Comparison of ENCODE assay signal across 8 cellular contexts in genomic region chr19:41997121-41997850, GRCh38. TPM values are rescaled to one million over a fixed set of nuclear protein-coding genes. Genes with fewer than 3 reads are reported as not detected.
DNase-seq lines count a peak whose midpoint lies in the region; ATAC-seq and TF ChIP-seq lines count a peak whose summit lies in the region.

No MANE protein-coding gene starts in this region.

- H3K9me3 Mint-ChIP-seq in nephron progenitor cell: no peaks in the 10 kb centered on the region

- ATAC-seq in GM21390 (IDR thresholded peaks at IDR 0.05; ENCODE audit: unreplicated experiment): no peak

- no peak overlapping the region for H3K27ac Mint-ChIP-seq in nephron progenitor cell

- DNase-seq in Daoy (ENCODE audit: low read depth) (peak; percentile 75), LoVo (ENCODE audit: low spot score) (peak; percentile 53), fibroblast of lung (ENCODE audit: low read depth in 2 of 2) (peak; percentile 27 to 29), nephron progenitor cell (peak; percentile 89), ascending aorta (ENCODE audit: low spot score in 2 of 2) (no peak), GDM1 (lab: John Stamatoyannopoulos, UW) (no peak)
- peak in 2 of 3 experiments; percentile 18 to 34 for DNase-seq in activated CD8-positive, alpha-beta memory T cell treated with anti-CD3 and anti-CD28 coated beads for 48 hours (ENCODE audit: low read depth in 2 of 3, low spot score in 2 of 3)

- peak overlapping the region; percentile 60 for H3K4me3 Mint-ChIP-seq in nephron progenitor cell

- H3K79me2 ChIP-seq in fibroblast of lung (ENCODE audit: control insufficient read depth, insufficient read depth, low read length): no peaks in the 10 kb centered on the region

- H3K27me3 ChIP-seq in fibroblast of lung (ENCODE audit: control insufficient read depth, insufficient read depth, low read length) (peaks cover 37% of the 10 kb centered on the region), ascending aorta (peaks cover 12% of the 10 kb centered on the region)

- peaks cover 31% of the 10 kb centered on the region for H3K4me1 Mint-ChIP-seq in nephron progenitor cell

- H3K4me1 ChIP-seq in fibroblast of lung (ENCODE audit: control insufficient read depth, extremely low read depth, insufficient read depth, low read length) (no peaks in the 10 kb centered on the region), ascending aorta (peaks cover 0 to 6% of the 10 kb centered on the region in 2 donors)

- no peak overlapping the region for H2AFZ ChIP-seq in fibroblast of lung (ENCODE audit: low read length)

- no peaks in the 10 kb centered on the region for H4K20me1 ChIP-seq in fibroblast of lung (ENCODE audit: control insufficient read depth, extremely low read depth, insufficient read depth, low read length)

- H3K27me3 Mint-ChIP-seq in nephron progenitor cell (ENCODE audit: low read depth, poor library complexity): peaks cover 93% of the 10 kb centered on the region

- H3K9me3 ChIP-seq in fibroblast of lung (ENCODE audit: control insufficient read depth, insufficient read depth, low read depth, low read length) (no peaks in the 10 kb centered on the region), ascending aorta (no peaks in the 10 kb centered on the region)

- intact Hi-C loops in ascending aorta (cut with DNase I): no loop called here

- H3K4me2 ChIP-seq in fibroblast of lung (ENCODE audit: extremely low read depth, insufficient read depth, low read length): no peak overlapping the region

- no peaks in the 10 kb centered on the region for H3K36me3 Mint-ChIP-seq in nephron progenitor cell (ENCODE audit: low read depth)

- H3K27ac ChIP-seq in fibroblast of lung (ENCODE audit: insufficient read depth, low read length) (no peak overlapping the region), ascending aorta (no peak overlapping the region)

- H3K4me3 ChIP-seq in fibroblast of lung (replicated peaks in 1 of 4; ENCODE audit: control extremely low read depth in 1 of 4, insufficient read depth in 1 of 4, low read depth in 3 of 4, low read length in 4 of 4) (no peak overlapping the region), ascending aorta (no peak overlapping the region)

- H3K9ac ChIP-seq in fibroblast of lung (ENCODE audit: insufficient read depth, low read length): no peak overlapping the region

- TF ChIP-seq CTCF in fibroblast of lung (conservative IDR thresholded peaks at IDR 0.05 in 1 of 2, IDR thresholded peaks at IDR 0.05 in 1 of 2; ENCODE audit: low read depth in 1 of 2, low read length in 2 of 2): no peak
- no peak for TF ChIP-seq CTCF in nephron progenitor cell (IDR thresholded peaks at IDR 0.05)
- TF ChIP-seq CTCF in ascending aorta (IDR thresholded peaks at IDR 0.05): no peak

- no peaks in the 10 kb centered on the region for H3K36me3 ChIP-seq in fibroblast of lung (ENCODE audit: control insufficient read depth, insufficient read depth, low read length)
- no peaks in the 10 kb centered on the region for H3K36me3 ChIP-seq in ascending aorta

RNA-seq across cellular contexts. Expression of gene ATP1A3, which starts 3.3 kb away (rescaled TPM):
- 0.97 and 1.6 TPM in 2 replicates for total RNA-seq in Daoy (2014; rRNA removed; shearing (Covaris generic))
- total RNA-seq in fibroblast of lung (under 0.01 and 0.17 TPM in 2 replicates), ascending aorta (1.1 TPM)
- 0.05 TPM in 1 of 2 replicates, not detected in the other for polyA plus RNA-seq in fibroblast of lung
- polyA plus RNA-seq in fibroblast of lung (2012): 0.16 and 0.20 TPM in 2 replicates
- 0.59 and 1.1 TPM in 2 replicates for polyA minus RNA-seq in fibroblast of lung (ENCODE audit: low replicate concordance)

RNA-seq across cellular contexts. Expression of gene RABAC1, which starts 38.2 kb away (rescaled TPM):
- total RNA-seq in Daoy (2014; rRNA removed; shearing (Covaris generic)): 108 and 126 TPM in 2 replicates
- total RNA-seq in fibroblast of lung: 152 and 193 TPM in 2 replicates
- polyA plus RNA-seq in fibroblast of lung: 123 and 163 TPM in 2 replicates
- 303 and 371 TPM in 2 replicates for polyA plus RNA-seq in fibroblast of lung (2012)
- 184 and 393 TPM in 2 replicates for polyA minus RNA-seq in fibroblast of lung (ENCODE audit: low replicate concordance)
- 360 TPM for total RNA-seq in ascending aorta

Comparison
In these comparisons a context has a peak if more than half of its experiments do, and no peak if none do; other contexts are left out.
1. DNase-seq: peak in Daoy (single experiment), LoVo (single experiment), activated CD8-positive, alpha-beta memory T cell treated with anti-CD3 and anti-CD28 coated beads for 48 hours (2 of 3), fibroblast of lung (2 of 2) and nephron progenitor cell (single experiment); none in ascending aorta (0 of 2) and GDM1 (single experiment).